In the genomic region with DNA sequence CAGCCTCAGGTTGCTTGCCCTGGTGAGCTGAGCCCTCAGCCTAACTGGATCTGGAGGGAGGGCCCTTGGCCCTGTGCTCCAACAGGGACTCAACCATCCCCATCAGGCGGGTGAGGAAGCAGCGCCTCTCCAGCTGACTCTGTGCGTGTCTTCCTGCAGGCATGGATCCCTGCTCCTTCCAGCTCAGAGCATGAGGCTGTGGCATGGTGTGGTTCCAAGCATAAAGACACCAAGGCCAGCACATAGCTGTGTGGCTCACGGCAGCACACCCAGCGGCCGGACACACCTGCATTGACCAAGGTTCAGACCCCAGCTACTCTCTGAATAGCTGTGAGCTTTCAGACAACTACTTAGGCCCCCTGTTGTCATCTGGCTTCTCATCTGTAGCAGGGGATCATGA, we compare ENCODE assay signal across 17 cellular contexts.
DNase-seq lines count a peak whose midpoint lies in the region; ATAC-seq, FAIRE-seq and TF ChIP-seq lines count a peak whose summit lies in the region.
"Had no signal": no experiment of that assay in that cellular context is flagged by ENCODE, and none has a peak within 500 bp of the region (broad histone marks: within the 10 kb centered on the region; RNA-seq: fewer than 3 reads in every experiment).

No MANE protein-coding gene starts in this region.

- H3K79me1 ChIP-seq in mesendoderm (ENCODE audit: low read length), result no peaks in the 10 kb centered on the region

- H4K5ac ChIP-seq in mesendoderm (ENCODE audit: low read length), result no peak overlapping the region

- no peaks in the 10 kb centered on the region for H3K9me3 ChIP-seq in A549
- no peaks in the 10 kb centered on the region for H3K9me3 ChIP-seq in small intestine (ENCODE audit: control insufficient read depth, low read depth)

- H3K4me1 ChIP-seq in A549 (peaks cover 30% of the 10 kb centered on the region), mesendoderm (ENCODE audit: control insufficient read depth, low read depth, low read length) (peaks cover 28% of the 10 kb centered on the region), small intestine (ENCODE audit: control insufficient read depth in 2 of 2, insufficient read depth in 1 of 2, low read depth in 1 of 2, low read length in 1 of 2) (no peaks in the 10 kb centered on the region)

- no peak overlapping the region for H3K23ac ChIP-seq in mesendoderm (ENCODE audit: low read length)

- H3K79me2 ChIP-seq in mesendoderm (ENCODE audit: control insufficient read depth, insufficient read depth, low read length), result no peaks in the 10 kb centered on the region

- FAIRE-seq in A549 (lab: Jason Lieb, UNC) (no peak), HTR-8/SVneo (lab: Jason Lieb, UNC) (peak; percentile 23), small intestine (lab: Jason Lieb, UNC) (no peak)
- FAIRE-seq: GM12892 had no signal

- peak overlapping the region; percentile 85 for H3K18ac ChIP-seq in mesendoderm (ENCODE audit: low read length)

- H3K27me3 ChIP-seq in mesendoderm (ENCODE audit: insufficient read depth, low read length, poor library complexity) (no peaks in the 10 kb centered on the region), small intestine (ENCODE audit: control insufficient read depth in 2 of 2, insufficient read depth in 2 of 2, low read length in 2 of 2) (no peaks in the 10 kb centered on the region)

- TF ChIP-seq CTCF in A549 (IDR thresholded peaks at IDR 0.05), result no peak
- TF ChIP-seq CTCF in coronary artery (IDR thresholded peaks at IDR 0.05), result no peak

- no peak overlapping the region for H2AK5ac ChIP-seq in mesendoderm (ENCODE audit: low read length)

- H3K4me3 ChIP-seq in A549 (no peak overlapping the region), coronary artery (no peak overlapping the region), mesendoderm (ENCODE audit: low read length) (no peak overlapping the region), small intestine (ENCODE audit: low read depth in 1 of 2, low read length in 2 of 2) (no peak overlapping the region)

- TF ChIP-seq RAD21 in A549 (conservative IDR thresholded peaks at IDR 0.05 in 1 of 2, IDR thresholded peaks at IDR 0.05 in 1 of 2), result no peak

- no peak overlapping the region for H3K4me2 ChIP-seq in A549
- no peak overlapping the region for H3K4me2 ChIP-seq in mesendoderm (ENCODE audit: low read length)

- no peak overlapping the region for H3K4ac ChIP-seq in mesendoderm (ENCODE audit: low read depth, low read length)

- no peak overlapping the region for H2BK5ac ChIP-seq in mesendoderm (ENCODE audit: low read length)

- no peak for TF ChIP-seq EP300 in A549 (IDR thresholded peaks at IDR 0.05)

- H3K27ac ChIP-seq in A549, result peak overlapping the region; percentile 17 to 82; a peak in 4 of 6 replicates
- no peak overlapping the region for H3K27ac ChIP-seq in coronary artery
- no peak overlapping the region for H3K27ac ChIP-seq in mesendoderm (ENCODE audit: low read depth, low read length)
- no peak overlapping the region for H3K27ac ChIP-seq in small intestine (ENCODE audit: low read depth in 1 of 2, low read length in 1 of 2)
- H3K27ac ChIP-seq: C4-2B had no signal

- H3K9ac ChIP-seq in mesendoderm (ENCODE audit: low read length), result no peak overlapping the region

- CTCF ChIA-PET in A549 (lab: Yijun Ruan, JAX), result interaction anchor here (1.3 to 2.1 kb wide), 2 partner anchors 98 to 99 kb away, joined by 3 to 11 read pairs; no protein-coding TSS in a partner anchor

- no peak for DNase-seq in A549 (ENCODE audit: low read depth in 1 of 2, low spot score in 1 of 2)
- no peak for DNase-seq in HTR-8/SVneo (ENCODE audit: insufficient read length, low spot score)
- DNase-seq in coronary artery (ENCODE audit: low spot score), result peak; percentile 21
- peak; percentile 17 for DNase-seq in mesendoderm
- no peak for DNase-seq in small intestine
- DNase-seq: DMS153, KBM-7, NCI-H1436 treated with DMSO at 0.1 percent for 48 hours, NCI-H2107, NCI-H345, NCI-H526, SIG-M5 had no signal

- ATAC-seq in A549 (no peak), HG03108 (IDR thresholded peaks at IDR 0.05; ENCODE audit: unreplicated experiment) (no peak), GM21515 (IDR thresholded peaks at IDR 0.05; ENCODE audit: unreplicated experiment) (no peak), HG02678 (IDR thresholded peaks at IDR 0.05; ENCODE audit: unreplicated experiment) (no peak)

- H2BK120ac ChIP-seq in mesendoderm (ENCODE audit: low read depth, low read length), result no peak overlapping the region

- no peak for TF ChIP-seq POLR2A in A549 (IDR thresholded peaks at IDR 0.05; ENCODE audit: low read length)

- H3K56ac ChIP-seq in mesendoderm (ENCODE audit: low read length), result peak overlapping the region; percentile 11

- H4K8ac ChIP-seq in mesendoderm (ENCODE audit: low read depth, low read length), result no peak overlapping the region

- H2BK15ac ChIP-seq in mesendoderm (replicated peaks; ENCODE audit: low read depth), result no peak overlapping the region

- H3K36me3 ChIP-seq in mesendoderm (ENCODE audit: control insufficient read depth, insufficient read depth, low read length) (no peaks in the 10 kb centered on the region), small intestine (ENCODE audit: control insufficient read depth in 2 of 2, insufficient read depth in 2 of 2, low read length in 2 of 2) (no peaks in the 10 kb centered on the region)

- no CpG with 5 or more reads among the region's 6 CpGs for WGBS in A549 (ENCODE audit: missing lambda C conversion rate)
- no CpG with 5 or more reads among the region's 6 CpGs for WGBS in mesendoderm (ENCODE audit: extremely low coverage, insufficient coverage, low lambda C conversion rate)
- 91 to 96% (median 94%) methylated on average over 6 of the region's 6 CpGs for WGBS in small intestine, 3 donors

- POLR2A ChIA-PET in A549 (lab: Yijun Ruan, JAX), result no interaction called here

TF ChIP-seq in A549, 52 proteins besides CTCF, POLR2A, EP300 and RAD21:
- TF ChIP-seq CBX2 (IDR thresholded peaks at IDR 0.05; ENCODE audit: borderline replicate concordance, low read depth) (no peak), EHMT2 (IDR thresholded peaks at IDR 0.05; ENCODE audit: low read depth) (no peak), ZNF302 (CRISPR knock-in tag; IDR thresholded peaks at IDR 0.05) (no peak), NR3C1 (IDR thresholded peaks at IDR 0.05) (no peak), SREBF2 (IDR thresholded peaks at IDR 0.05) (no peak), JUNB (IDR thresholded peaks at IDR 0.05) (no peak), ZC3H11A (IDR thresholded peaks at IDR 0.05) (no peak), ZSCAN20 (CRISPR knock-in tag; IDR thresholded peaks at IDR 0.05) (no peak), KDM5A (IDR thresholded peaks at IDR 0.05) (no peak), CHD4 (IDR thresholded peaks at IDR 0.05; ENCODE audit: borderline replicate concordance) (no peak), MYC (IDR thresholded peaks at IDR 0.05; ENCODE audit: borderline replicate concordance, low read length) (no peak), HOXB13 (CRISPR knock-in tag; IDR thresholded peaks at IDR 0.05; ENCODE audit: low read depth) (no peak), TFCP2L1 (CRISPR knock-in tag; IDR thresholded peaks at IDR 0.05) (no peak), GATA3 (IDR thresholded peaks at IDR 0.05; ENCODE audit: borderline replicate concordance) (no peak), ZFP36 (IDR thresholded peaks at IDR 0.05; ENCODE audit: borderline replicate concordance, partially characterized antibody) (no peak), FOSL2 (IDR thresholded peaks at IDR 0.05) (no peak), FOSL2 (CRISPR knock-in tag; IDR thresholded peaks at IDR 0.05) (no peak)
- TF ChIP-seq, protein P1, sequence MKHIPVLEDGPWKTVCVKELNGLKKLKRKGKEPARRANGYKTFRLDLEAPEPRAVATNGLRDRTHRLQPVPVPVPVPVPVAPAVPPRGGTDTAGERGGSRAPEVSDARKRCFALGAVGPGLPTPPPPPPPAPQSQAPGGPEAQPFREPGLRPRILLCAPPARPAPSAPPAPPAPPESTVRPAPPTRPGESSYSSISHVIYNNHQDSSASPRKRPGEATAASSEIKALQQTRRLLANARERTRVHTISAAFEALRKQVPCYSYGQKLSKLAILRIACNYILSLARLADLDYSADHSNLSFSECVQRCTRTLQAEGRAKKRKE (CRISPR knock-in tag; IDR thresholded peaks at IDR 0.05; ENCODE audit: low read depth), result no peak
- TF ChIP-seq, protein P2, sequence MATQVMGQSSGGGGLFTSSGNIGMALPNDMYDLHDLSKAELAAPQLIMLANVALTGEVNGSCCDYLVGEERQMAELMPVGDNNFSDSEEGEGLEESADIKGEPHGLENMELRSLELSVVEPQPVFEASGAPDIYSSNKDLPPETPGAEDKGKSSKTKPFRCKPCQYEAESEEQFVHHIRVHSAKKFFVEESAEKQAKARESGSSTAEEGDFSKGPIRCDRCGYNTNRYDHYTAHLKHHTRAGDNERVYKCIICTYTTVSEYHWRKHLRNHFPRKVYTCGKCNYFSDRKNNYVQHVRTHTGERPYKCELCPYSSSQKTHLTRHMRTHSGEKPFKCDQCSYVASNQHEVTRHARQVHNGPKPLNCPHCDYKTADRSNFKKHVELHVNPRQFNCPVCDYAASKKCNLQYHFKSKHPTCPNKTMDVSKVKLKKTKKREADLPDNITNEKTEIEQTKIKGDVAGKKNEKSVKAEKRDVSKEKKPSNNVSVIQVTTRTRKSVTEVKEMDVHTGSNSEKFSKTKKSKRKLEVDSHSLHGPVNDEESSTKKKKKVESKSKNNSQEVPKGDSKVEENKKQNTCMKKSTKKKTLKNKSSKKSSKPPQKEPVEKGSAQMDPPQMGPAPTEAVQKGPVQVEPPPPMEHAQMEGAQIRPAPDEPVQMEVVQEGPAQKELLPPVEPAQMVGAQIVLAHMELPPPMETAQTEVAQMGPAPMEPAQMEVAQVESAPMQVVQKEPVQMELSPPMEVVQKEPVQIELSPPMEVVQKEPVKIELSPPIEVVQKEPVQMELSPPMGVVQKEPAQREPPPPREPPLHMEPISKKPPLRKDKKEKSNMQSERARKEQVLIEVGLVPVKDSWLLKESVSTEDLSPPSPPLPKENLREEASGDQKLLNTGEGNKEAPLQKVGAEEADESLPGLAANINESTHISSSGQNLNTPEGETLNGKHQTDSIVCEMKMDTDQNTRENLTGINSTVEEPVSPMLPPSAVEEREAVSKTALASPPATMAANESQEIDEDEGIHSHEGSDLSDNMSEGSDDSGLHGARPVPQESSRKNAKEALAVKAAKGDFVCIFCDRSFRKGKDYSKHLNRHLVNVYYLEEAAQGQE (IDR thresholded peaks at IDR 0.05), result no peak

Comparison
In these comparisons a context has a peak if more than half of its experiments do, and no peak if none do; other contexts are left out.
1. DNase-seq: peak in coronary artery (single experiment) and mesendoderm (single experiment); none in A549 (0 of 2), HTR-8/SVneo (single experiment) and small intestine (single experiment).
2. H3K27ac ChIP-seq: peak in A549 (2 of 2); none in coronary artery (0 of 2), mesendoderm (single experiment) and small intestine (0 of 2).